8 cellular contexts compared by ENCODE assay signal in genomic region chr13:96090240-96091101, GRCh38. TPM values are rescaled to one million over a fixed set of nuclear protein-coding genes. Genes with fewer than 3 reads are reported as not detected.
DNase-seq lines count a peak whose midpoint lies in the region; ATAC-seq and TF ChIP-seq lines count a peak whose summit lies in the region.

No MANE protein-coding gene starts in this region.

- no peak for TF ChIP-seq POLR2A in transverse colon (IDR thresholded peaks at IDR 0.05)

- H3K9me3 Mint-ChIP-seq in activated CD4-positive, alpha-beta T cell treated with anti-CD3 and anti-CD28 coated beads, Interleukin-2, amount 10 ng/mL, durations not matched to agents 7 days and 5 days: no peaks in the 10 kb centered on the region

- H3K27me3 ChIP-seq in transverse colon: peaks cover 85% of the 10 kb centered on the region

- peaks cover 51% of the 10 kb centered on the region for H3K27me3 Mint-ChIP-seq in activated CD4-positive, alpha-beta T cell treated with anti-CD3 and anti-CD28 coated beads, Interleukin-2, amount 10 ng/mL, durations not matched to agents 7 days and 5 days

- TF ChIP-seq CTCF in astrocyte of the spinal cord (IDR thresholded peaks at IDR 0.05; ENCODE audit: low read depth, low read length) (no peak), transverse colon (IDR thresholded peaks at IDR 0.05) (no peak)

- in situ Hi-C loops in astrocyte of the spinal cord (cut with HindIII; ENCODE audit: low sequenced_read_pairs) (no loop called here), transverse colon (cut with MboI; ENCODE audit: low pct_ligation_motif_present in 1 of 4, low pct_unique_long_range_greater_than_20kb in 1 of 4, low sequenced_read_pairs in 3 of 4) (no loop called here)

- H3K27ac Mint-ChIP-seq in activated CD4-positive, alpha-beta T cell treated with anti-CD3 and anti-CD28 coated beads, Interleukin-2, amount 10 ng/mL, durations not matched to agents 7 days and 5 days: no peak overlapping the region

- intact Hi-C loops in transverse colon (cut with DNase I; ENCODE audit: low total_unique reads): no loop called here

- no peaks in the 10 kb centered on the region for H3K36me3 ChIP-seq in transverse colon

- no peaks in the 10 kb centered on the region for H3K9me3 ChIP-seq in transverse colon

- peaks cover 3 to 10% (median 6%) of the 10 kb centered on the region in 4 donors for H3K4me1 ChIP-seq in transverse colon

- DNase-seq in activated CD4-positive, alpha-beta T cell treated with anti-CD3 and anti-CD28 coated beads for 48 hours: peak; percentile 3
- DNase-seq in activated CD4-positive, alpha-beta T cell treated with anti-CD3 and anti-CD28 coated beads, Interleukin-2, amount 10 ng/mL, durations not matched to agents 7 days and 5 days: no peak
- DNase-seq in astrocyte of the spinal cord (ENCODE audit: low read depth, low spot score) (peak; percentile 7), iPS-NIHi7 (ENCODE audit: extremely low spot score) (peak; percentile 59), transverse colon (no peak), DMS79 treated with DMSO at 0.1 percent for 48 hours (lab: John Stamatoyannopoulos, UW) (no peak), NCI-H187 treated with DMSO at 0.1 percent for 48 hours (lab: John Stamatoyannopoulos, UW) (no peak)

- H3K27ac ChIP-seq in transverse colon: no peak overlapping the region

- CTCF ChIA-PET in activated CD4-positive, alpha-beta T cell treated with anti-CD3 and anti-CD28 coated beads, Interleukin-2, amount 10 ng/mL, durations not matched to agents 7 days and 5 days (lab: Charles Lee): no interaction called here

- 0% methylated on average over 67 of the region's 133 CpGs; no CpG with 5 or more reads in 1 of the 2 donors for WGBS in transverse colon (ENCODE audit: low coverage in 1 of 2), 2 donors

- peak; percentile 53 for ATAC-seq in HG03432 (IDR thresholded peaks at IDR 0.05; ENCODE audit: unreplicated experiment)

- TF ChIP-seq EP300 in transverse colon (IDR thresholded peaks at IDR 0.05; ENCODE audit: low read depth): no peak

- POLR2A ChIA-PET in activated CD4-positive, alpha-beta T cell treated with anti-CD3 and anti-CD28 coated beads, Interleukin-2, amount 10 ng/mL, durations not matched to agents 7 days and 5 days (lab: Charles Lee): no interaction called here

- H3K4me3 ChIP-seq in astrocyte of the spinal cord (ENCODE audit: low read depth, low read length): peak overlapping the region; percentile 43
- H3K4me3 ChIP-seq in transverse colon: peak overlapping the region in 3 of 4 donors; percentile 22 to 57 (median 33)

- no peaks in the 10 kb centered on the region for H3K36me3 Mint-ChIP-seq in activated CD4-positive, alpha-beta T cell treated with anti-CD3 and anti-CD28 coated beads, Interleukin-2, amount 10 ng/mL, durations not matched to agents 7 days and 5 days (ENCODE audit: low read depth)

- H3K4me1 Mint-ChIP-seq in activated CD4-positive, alpha-beta T cell treated with anti-CD3 and anti-CD28 coated beads, Interleukin-2, amount 10 ng/mL, durations not matched to agents 7 days and 5 days: peaks cover 1% of the 10 kb centered on the region

- H3K4me3 Mint-ChIP-seq in activated CD4-positive, alpha-beta T cell treated with anti-CD3 and anti-CD28 coated beads, Interleukin-2, amount 10 ng/mL, durations not matched to agents 7 days and 5 days: no peak overlapping the region

RNA-seq across cellular contexts. Expression of gene HS6ST3, which starts 0.6 kb away (rescaled TPM):
- total RNA-seq in activated CD4-positive, alpha-beta T cell treated with anti-CD3 and anti-CD28 coated beads, Interleukin-2, amount 10 ng/mL, durations not matched to agents 7 days and 5 days: not detected
- total RNA-seq in transverse colon: under 1 TPM in 2 of 4 donors, not detected in 2; 0.16 to 0.27 TPM

RNA-seq across cellular contexts. Expression of gene UGGT2, which starts 37.3 kb away (rescaled TPM):
- not detected for total RNA-seq in activated CD4-positive, alpha-beta T cell treated with anti-CD3 and anti-CD28 coated beads, Interleukin-2, amount 10 ng/mL, durations not matched to agents 7 days and 5 days
- 100 to 1,000 TPM in 1 of 4 donors, 10 to 100 TPM in 3; 19.5 to 148 (median 41.0) TPM for total RNA-seq in transverse colon

Comparison
In these comparisons a context has a peak if more than half of its experiments do, and no peak if none do; other contexts are left out.
1. DNase-seq: peak in activated CD4-positive, alpha-beta T cell treated with anti-CD3 and anti-CD28 coated beads for 48 hours (single experiment), astrocyte of the spinal cord (single experiment) and iPS-NIHi7 (single experiment); none in activated CD4-positive, alpha-beta T cell treated with anti-CD3 and anti-CD28 coated beads, Interleukin-2, amount 10 ng/mL, durations not matched to agents 7 days and 5 days (single experiment), transverse colon (single experiment), DMS79 treated with DMSO at 0.1 percent for 48 hours (single experiment) and NCI-H187 treated with DMSO at 0.1 percent for 48 hours (single experiment).
2. RNA of gene UGGT2, which starts 37.3 kb away (total RNA-seq): 19.5 to 148 TPM in transverse colon; not detected in activated CD4-positive, alpha-beta T cell treated with anti-CD3 and anti-CD28 coated beads, Interleukin-2, amount 10 ng/mL, durations not matched to agents 7 days and 5 days; every median in the first group is over 10 times any median in the second.